In genomic region chr3:197015790-197016705, GRCh38 we compare ENCODE assay signal across 1 cellular context.
TF ChIP-seq lines count a peak whose summit lies in the region.

No MANE protein-coding gene starts in this region.

TF ChIP-seq in A549, 52 proteins besides CTCF, POLR2A, EP300 and RAD21 (continued from another document):
- no peak for TF ChIP-seq JUN (IDR thresholded peaks at IDR 0.05)
